In genomic region chr5:130817598-130818384, GRCh38 we compare ENCODE assay signal across 3 cellular contexts.
TF ChIP-seq lines count a peak whose summit lies in the region.

No MANE protein-coding gene starts in this region.

TF ChIP-seq in HCT116, 20 proteins besides CTCF, POLR2A, EP300 and RAD21:
- TF ChIP-seq YY1 (IDR thresholded peaks at IDR 0.05; ENCODE audit: extremely low read depth, insufficient replicate concordance, low read depth, low read length) (peak; percentile 18), POLR2AphosphoS5 (IDR thresholded peaks at IDR 0.05; ENCODE audit: low read depth, low read length) (peak; percentile 7; the same call in 1 of the 2 replicates)

TF ChIP-seq in WTC11, 78 proteins besides CTCF, POLR2A, EP300 and RAD21:
- peak; percentile 82; the same call in 1 of the 2 replicates for TF ChIP-seq ZNF281 (CRISPR knock-in tag; IDR thresholded peaks at IDR 0.05)
- TF ChIP-seq FOXP1 (CRISPR knock-in tag; IDR thresholded peaks at IDR 0.05; ENCODE audit: borderline replicate concordance), result peak; percentile 53; the same call in 1 of the 2 replicates
- 0 out of 2 replicates have a peak, but pooled peaks have one; percentile 18 for TF ChIP-seq ZNF416 (CRISPR knock-in tag; IDR thresholded peaks at IDR 0.05)
- peak; percentile 75 for TF ChIP-seq FOXK1 (CRISPR knock-in tag; IDR thresholded peaks at IDR 0.05)
TF ChIP-seq in WTC11: peak in this region for 4; not testable (repeated sequence) for 74.

TF ChIP-seq in K562, 482 proteins besides CTCF, POLR2A, EP300 and RAD21 (continued from another document):
- peak; percentile 20 to 85; a peak in 2 of 4 replicates for TF ChIP-seq FOXA3 (CRISPR knock-in tag; conservative IDR thresholded peaks at IDR 0.05 in 1 of 2, IDR thresholded peaks at IDR 0.05 in 1 of 2)
- TF ChIP-seq RBFOX2 (IDR thresholded peaks at IDR 0.05; ENCODE audit: low read depth, low read length), result peak; percentile 45
- TF ChIP-seq NFRKB (IDR thresholded peaks at IDR 0.05; ENCODE audit: low read depth), result peak; percentile 45; the same call in 1 of the 2 replicates
- peak in 1 of 3 experiments; percentile 73 for TF ChIP-seq YY1 (IDR thresholded peaks at IDR 0.05; ENCODE audit: borderline replicate concordance in 1 of 3, control insufficient read depth in 1 of 3, extremely low read depth in 1 of 3, insufficient read depth in 3 of 3, insufficient read length in 1 of 3, insufficient replicate concordance in 2 of 3, low read depth in 1 of 3, low read length in 2 of 3)
TF ChIP-seq in K562: peak in this region for 5; not testable (repeated sequence) for 477.
